Comparison of ENCODE assay signal across 15 cellular contexts in the genomic region with DNA sequence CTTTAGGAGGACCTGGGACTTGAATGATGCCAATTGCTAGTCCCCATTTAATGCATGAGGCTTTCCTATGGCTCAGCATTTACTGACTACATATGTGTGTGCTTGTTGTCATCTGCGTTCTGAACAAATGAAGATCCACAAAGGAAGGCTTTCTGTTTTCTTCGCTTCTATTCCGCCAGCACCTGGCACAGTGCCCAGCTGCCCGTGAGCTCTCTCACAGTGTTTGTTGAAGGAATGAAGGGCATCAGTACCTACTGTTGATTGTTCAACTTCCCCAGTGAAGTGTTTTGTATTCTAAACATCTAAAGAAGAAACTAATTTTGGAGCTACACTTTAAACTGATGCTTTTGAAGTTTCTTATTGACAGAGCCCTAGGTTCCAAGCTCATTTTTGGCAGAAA.
DNase-seq lines count a peak whose midpoint lies in the region; ATAC-seq and TF ChIP-seq lines count a peak whose summit lies in the region.
"Had no signal": no experiment of that assay in that cellular context is flagged by ENCODE, and none has a peak within 500 bp of the region (broad histone marks: within the 10 kb centered on the region; RNA-seq: fewer than 3 reads in every experiment).

No MANE protein-coding gene starts in this region.

- H3K4me3 ChIP-seq in dorsolateral prefrontal cortex, result peak overlapping the region in 3 of 59 donors; percentile 1 to 34 (median 9)
- H3K4me3 ChIP-seq: left ventricle myocardium inferior, suprapubic skin had no signal

- ATAC-seq in left lobe of liver, result peak; percentile 48
- ATAC-seq in GM21786 (IDR thresholded peaks at IDR 0.05; ENCODE audit: unreplicated experiment), result no peak
- ATAC-seq: activated T-cell treated with anti-CD3 and anti-CD28 coated beads, Interleukin-2, amount 50 U/mL, for 72 hours had no signal

- H3K27ac ChIP-seq in dorsolateral prefrontal cortex, result no peak overlapping the region
- H3K27ac ChIP-seq: left ventricle myocardium inferior, suprapubic skin had no signal

- DNase-seq in DMS153 treated with DMSO at 0.1 percent for 48 hours (lab: John Stamatoyannopoulos, UW; ENCODE audit: unreplicated experiment) (peak; percentile 75), NCI-H1417 (lab: John Stamatoyannopoulos, UW) (peak; percentile 36 to 92 (median 78)), NCI-H748 treated with DMSO at 0.1 percent for 48 hours (lab: John Stamatoyannopoulos, UW) (peak; percentile 90), left lobe of liver (ENCODE audit: low spot score) (peak; percentile 64), dorsolateral prefrontal cortex (no peak)
- no peak for DNase-seq in stimulated activated CD4-positive, alpha-beta T cell treated with anti-CD3 and anti-CD28 coated beads, Interleukin-2, amount 100 ng/mL, for 48 hours
- DNase-seq: activated CD4-positive, alpha-beta T cell treated with anti-CD3 and anti-CD28 coated beads, Interleukin-2, amount 50 U/mL, for 4 hours; activated T-cell treated with anti-CD3 and anti-CD28 coated beads, Interleukin-2, amount 50 U/mL, for 72 hours; left ventricle myocardium inferior; NCI-H526 treated with DMSO at 0.1 percent for 48 hours; stimulated activated CD4-positive, alpha-beta T cell treated with anti-CD3 and anti-CD28 coated beads, Interleukin-4, amount 100 ng/mL, for 1 hour; stimulated activated CD8-positive, alpha-beta memory T cell treated with anti-CD3 and anti-CD28 coated beads, Interleukin-4, amount 100 ng/mL, for 48 hours; SW 1271 had no signal

- H3K27me3 ChIP-seq in dorsolateral prefrontal cortex, result peaks cover 0 to 8% (median 0%) of the 10 kb centered on the region in 45 donors
- H3K27me3 ChIP-seq: suprapubic skin had no signal

- intact Hi-C loops in dorsolateral prefrontal cortex (cut with DNase I), result no loop called here

- no peak for TF ChIP-seq CTCF in dorsolateral prefrontal cortex (IDR thresholded peaks at IDR 0.05 in 54 of 56, conservative IDR thresholded peaks at IDR 0.05 in 2 of 56; ENCODE audit: low read depth in 1 of 56, partially characterized antibody in 56 of 56)

Comparison
In these comparisons a context has a peak if more than half of its experiments do, and no peak if none do; other contexts are left out.
1. DNase-seq: peak in DMS153 treated with DMSO at 0.1 percent for 48 hours (single experiment), NCI-H1417 (3 of 3), NCI-H748 treated with DMSO at 0.1 percent for 48 hours (single experiment) and left lobe of liver (single experiment); none in dorsolateral prefrontal cortex (0 of 10) and stimulated activated CD4-positive, alpha-beta T cell treated with anti-CD3 and anti-CD28 coated beads, Interleukin-2, amount 100 ng/mL, for 48 hours (0 of 2).